Comparison of ENCODE assay signal across 9 cellular contexts in the genomic region with DNA sequence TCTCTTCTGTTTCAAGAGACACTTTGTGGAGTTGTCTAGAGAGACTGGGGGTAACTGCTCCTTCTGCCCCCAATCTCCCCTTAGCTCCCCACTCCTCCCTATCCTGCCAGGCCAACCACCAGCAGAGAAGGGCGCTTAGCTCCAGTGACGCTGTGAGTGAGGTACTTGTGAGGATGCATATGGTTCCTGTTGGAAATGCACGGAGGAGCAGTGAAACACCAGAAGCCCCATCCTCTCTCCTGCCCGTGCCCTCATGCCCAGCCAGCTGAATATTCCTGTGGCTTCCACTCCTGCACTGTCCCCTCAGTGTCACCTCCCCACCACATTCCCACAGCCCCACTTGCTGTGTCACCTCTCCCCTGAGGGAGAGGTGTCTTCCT. TPM values are rescaled to one million over a fixed set of nuclear protein-coding genes. Genes with fewer than 3 reads are reported as not detected.
A peak's percentile ranks its signal among the peaks of the same experiment; 100 is the strongest.
DNase-seq lines count a peak whose midpoint lies in the region; ATAC-seq and TF ChIP-seq lines count a peak whose summit lies in the region.
"Had no signal": no experiment of that assay in that cellular context is flagged by ENCODE, and none has a peak within 500 bp of the region (broad histone marks: within the 10 kb centered on the region; RNA-seq: fewer than 3 reads in every experiment).

No MANE protein-coding gene starts in this region.

- no peak for DNase-seq in activated naive CD8-positive, alpha-beta T cell treated with anti-CD3 and anti-CD28 coated beads for 36 hours
- DNase-seq in psoas muscle (no peak), GM13977 (ENCODE audit: low spot score) (no peak), HPDE6-E6E7 (ENCODE audit: extremely low spot score) (no peak)
- DNase-seq in activated CD4-positive, alpha-beta T cell treated with anti-CD3 and anti-CD28 coated beads for 1 hour = no peak
- DNase-seq: activated CD8-positive, alpha-beta memory T cell treated with anti-CD3 and anti-CD28 coated beads, Interleukin-2, amount 50 U/mL, for 48 hours had no signal

- H3K27ac Mint-ChIP-seq in activated naive CD8-positive, alpha-beta T cell treated with anti-CD3 and anti-CD28 coated beads for 36 hours = peak overlapping the region; percentile 91

- WGBS in psoas muscle, 3 donors = 72 to 86% (median 78%) methylated on average over 4 of the region's 4 CpGs

- intact Hi-C loops in psoas muscle (cut with DNase I) = no loop called here

- TF ChIP-seq CTCF in psoas muscle (IDR thresholded peaks at IDR 0.05) (no peak), GM13977 (IDR thresholded peaks at IDR 0.05; ENCODE audit: extremely low read depth, insufficient read depth, missing control alignments) (no peak)

- no peaks in the 10 kb centered on the region for H3K27me3 Mint-ChIP-seq in activated naive CD8-positive, alpha-beta T cell treated with anti-CD3 and anti-CD28 coated beads for 36 hours

- H3K4me3 Mint-ChIP-seq in activated naive CD8-positive, alpha-beta T cell treated with anti-CD3 and anti-CD28 coated beads for 36 hours = peak overlapping the region; percentile 53

- H3K9me3 ChIP-seq in psoas muscle = no peaks in the 10 kb centered on the region

- TF ChIP-seq POLR2A in GM18505 (IDR thresholded peaks at IDR 0.05; ENCODE audit: borderline replicate concordance, extremely low read depth, insufficient read depth, insufficient read length) = no peak

- in situ Hi-C loops in GM13977 (cut with MboI; ENCODE audit: low pct_unique_long_range_greater_than_20kb, low sequenced_read_pairs, unreplicated experiment) = no loop called here

- H3K9me3 Mint-ChIP-seq in activated naive CD8-positive, alpha-beta T cell treated with anti-CD3 and anti-CD28 coated beads for 36 hours = no peaks in the 10 kb centered on the region

- H3K4me1 ChIP-seq in psoas muscle = no peaks in the 10 kb centered on the region

- peak overlapping the region; percentile 23 for H3K27ac ChIP-seq in psoas muscle

- peaks cover 96% of the 10 kb centered on the region for H3K4me1 Mint-ChIP-seq in activated naive CD8-positive, alpha-beta T cell treated with anti-CD3 and anti-CD28 coated beads for 36 hours

- no peak overlapping the region for H3K4me3 ChIP-seq in psoas muscle

- H3K36me3 Mint-ChIP-seq in activated naive CD8-positive, alpha-beta T cell treated with anti-CD3 and anti-CD28 coated beads for 36 hours = peaks cover 9% of the 10 kb centered on the region

- ATAC-seq in GM18505 (IDR thresholded peaks at IDR 0.05; ENCODE audit: unreplicated experiment) (peak; percentile 2), HG02943 (IDR thresholded peaks at IDR 0.05; ENCODE audit: low read depth, unreplicated experiment) (peak; percentile 12), psoas muscle (no peak), HG03439 (IDR thresholded peaks at IDR 0.05; ENCODE audit: unreplicated experiment) (no peak)

- no peaks in the 10 kb centered on the region for H3K36me3 ChIP-seq in psoas muscle (ENCODE audit: insufficient read depth in 1 of 2, low read depth in 1 of 2)

- peaks cover 0 to 1% (median 0%) of the 10 kb centered on the region in 3 donors for H3K27me3 ChIP-seq in psoas muscle (ENCODE audit: insufficient read depth in 3 of 3, low read length in 2 of 3)

RNA-seq across cellular contexts. Expression of gene NT5E, which starts 11.9 kb away (rescaled TPM):
- 1 to 10 TPM; 8.4 to 9.9 TPM for total RNA-seq in activated naive CD8-positive, alpha-beta T cell treated with anti-CD3 and anti-CD28 coated beads for 36 hours
- total RNA-seq in psoas muscle = 1 to 10 TPM in 3 of 4 donors, under 1 TPM in 1; 0.90 to 3.9 (median 3.0) TPM
- 1 to 10 TPM in 1 of 3 donors, under 1 TPM in 2; 0.57 to 2.3 (median 0.90) TPM for polyA plus RNA-seq in psoas muscle

Comparison
In these comparisons a context has a peak if more than half of its experiments do, and no peak if none do; other contexts are left out.
1. ATAC-seq: peak in GM18505 (single experiment) and HG02943 (single experiment); none in psoas muscle (0 of 4) and HG03439 (single experiment).